In genomic region chr5:178115136-178115834, GRCh38 we compare ENCODE assay signal across 10 cellular contexts. TPM values are rescaled to one million over a fixed set of nuclear protein-coding genes. Genes with fewer than 3 reads are reported as not detected.
DNase-seq lines count a peak whose midpoint lies in the region; ATAC-seq and TF ChIP-seq lines count a peak whose summit lies in the region.
"Had no signal": no experiment of that assay in that cellular context is flagged by ENCODE, and none has a peak within 500 bp of the region (broad histone marks: within the 10 kb centered on the region; RNA-seq: fewer than 3 reads in every experiment).

No MANE protein-coding gene starts in this region.

- H3K4me3 Mint-ChIP-seq in activated T-cell treated with anti-CD3 and anti-CD28 coated beads, Interleukin-2, amount 50 U/mL, for 4 hours: peak overlapping the region; percentile 90

- H3K36me3 ChIP-seq in heart left ventricle (no peaks in the 10 kb centered on the region), lower lobe of right lung (no peaks in the 10 kb centered on the region), upper lobe of right lung (no peaks in the 10 kb centered on the region)

- ATAC-seq in heart left ventricle (no peak), lower lobe of right lung (no peak), upper lobe of right lung (no peak), HG03196 (IDR thresholded peaks at IDR 0.05; ENCODE audit: unreplicated experiment) (no peak), GM19463 (IDR thresholded peaks at IDR 0.05; ENCODE audit: unreplicated experiment) (no peak), GM21619 (IDR thresholded peaks at IDR 0.05; ENCODE audit: unreplicated experiment) (no peak)
- peak in 1 of 2 donors; percentile 15 for ATAC-seq in activated T-cell treated with anti-CD3 and anti-CD28 coated beads, Interleukin-2, amount 50 U/mL, for 4 hours

- peaks cover 36% of the 10 kb centered on the region for H3K4me1 Mint-ChIP-seq in activated T-cell treated with anti-CD3 and anti-CD28 coated beads, Interleukin-2, amount 50 U/mL, for 4 hours (ENCODE audit: low read depth)

- H3K4me3 ChIP-seq in heart left ventricle (peak overlapping the region in 11 of 12 donors; percentile 45 to 69 (median 62)), lower lobe of right lung (peak overlapping the region; percentile 63), upper lobe of right lung (peak overlapping the region; percentile 57)
- H3K4me3 ChIP-seq: mucosa of descending colon had no signal

- TF ChIP-seq CTCF in heart left ventricle (IDR thresholded peaks at IDR 0.05) (no peak), lower lobe of right lung (IDR thresholded peaks at IDR 0.05) (no peak), upper lobe of right lung (IDR thresholded peaks at IDR 0.05) (no peak)

- DNase-seq in heart left ventricle (peak in 1 of 5 donors; percentile 26), cardiac septum (ENCODE audit: low spot score) (no peak), lower lobe of right lung (no peak), upper lobe of right lung (no peak)
- no peak for DNase-seq in activated T-cell treated with anti-CD3 and anti-CD28 coated beads, Interleukin-2, amount 50 U/mL, for 4 hours
- DNase-seq: AML-193 had no signal

- peaks cover 0 to 54% (median 22%) of the 10 kb centered on the region in 12 donors for H3K4me1 ChIP-seq in heart left ventricle
- H3K4me1 ChIP-seq in lower lobe of right lung: peaks cover 35% of the 10 kb centered on the region
- H3K4me1 ChIP-seq in upper lobe of right lung: peaks cover 18% of the 10 kb centered on the region

- no peak for TF ChIP-seq POLR2A in heart left ventricle (IDR thresholded peaks at IDR 0.05)

- no peaks in the 10 kb centered on the region for H3K36me3 Mint-ChIP-seq in activated T-cell treated with anti-CD3 and anti-CD28 coated beads, Interleukin-2, amount 50 U/mL, for 4 hours (ENCODE audit: insufficient read depth)

- H3K27me3 ChIP-seq in heart left ventricle: peaks cover 5 to 47% (median 20%) of the 10 kb centered on the region in 9 donors
- H3K27me3 ChIP-seq in lower lobe of right lung (ENCODE audit: low read depth): peaks cover 32% of the 10 kb centered on the region
- H3K27me3 ChIP-seq in upper lobe of right lung: peaks cover 34% of the 10 kb centered on the region

- H3K9me3 ChIP-seq in heart left ventricle: peaks cover 0 to 5% (median 0%) of the 10 kb centered on the region in 12 donors
- H3K9me3 ChIP-seq in lower lobe of right lung: peaks cover 3% of the 10 kb centered on the region
- no peaks in the 10 kb centered on the region for H3K9me3 ChIP-seq in upper lobe of right lung
- H3K9me3 ChIP-seq: mucosa of descending colon had no signal

- 34 to 60% (median 46%) methylated on average over 9 to 13 of the region's 13 CpGs for WGBS in heart left ventricle, 4 donors

- intact Hi-C loops in heart left ventricle (cut with DNase I) (no loop called here), cardiac septum (cut with DNase I) (no loop called here), lower lobe of right lung (cut with DNase I) (no loop called here), upper lobe of right lung (cut with DNase I) (no loop called here)

- H3K27ac ChIP-seq in heart left ventricle (peak overlapping the region in 10 of 12 donors; percentile 5 to 90 (median 35)), lower lobe of right lung (peak overlapping the region; percentile 74), upper lobe of right lung (peak overlapping the region; percentile 11)

- peaks cover 4% of the 10 kb centered on the region for H3K27me3 Mint-ChIP-seq in activated T-cell treated with anti-CD3 and anti-CD28 coated beads, Interleukin-2, amount 50 U/mL, for 4 hours (ENCODE audit: low read depth)

- no peaks in the 10 kb centered on the region for H3K9me3 Mint-ChIP-seq in activated T-cell treated with anti-CD3 and anti-CD28 coated beads, Interleukin-2, amount 50 U/mL, for 4 hours

RNA-seq across cellular contexts. Expression of gene N4BP3, which starts 2.0 kb away (rescaled TPM):
- total RNA-seq in heart left ventricle: 1 to 10 TPM; 1.9 to 6.6 (median 2.1) TPM
- polyA plus RNA-seq in heart left ventricle: 1 to 10 TPM; 2.9 to 4.6 TPM
- total RNA-seq in cardiac septum: 2.0 TPM
- total RNA-seq in activated T-cell treated with anti-CD3 and anti-CD28 coated beads, Interleukin-2, amount 50 U/mL, for 4 hours: 1 to 10 TPM; 6.4 to 7.8 (median 7.6) TPM
- total RNA-seq in lower lobe of right lung: 7.9 TPM
- 5.2 TPM for total RNA-seq in upper lobe of right lung

RNA-seq across cellular contexts. Expression of gene RMND5B, which starts 15.5 kb away (rescaled TPM):
- total RNA-seq in heart left ventricle: 10 to 100 TPM; 26.4 to 42.2 (median 32.7) TPM
- 10 to 100 TPM; 29.9 to 40.4 TPM for polyA plus RNA-seq in heart left ventricle
- total RNA-seq in cardiac septum: 38.3 TPM
- 10 to 100 TPM; 34.6 to 41.2 (median 35.8) TPM for total RNA-seq in activated T-cell treated with anti-CD3 and anti-CD28 coated beads, Interleukin-2, amount 50 U/mL, for 4 hours
- 38.6 TPM for total RNA-seq in lower lobe of right lung
- 44.7 TPM for total RNA-seq in upper lobe of right lung

RNA-seq across cellular contexts. Expression of gene NHP2, which starts 38.4 kb away (rescaled TPM):
- total RNA-seq in heart left ventricle: 100 to 1,000 TPM in 3 of 9 donors, 10 to 100 TPM in 6; 60.9 to 196 (median 75.2) TPM
- polyA plus RNA-seq in heart left ventricle: 100 to 1,000 TPM in 1 of 2 donors, 10 to 100 TPM in 1; 92.0 to 320 TPM
- total RNA-seq in cardiac septum: 77.2 TPM
- total RNA-seq in activated T-cell treated with anti-CD3 and anti-CD28 coated beads, Interleukin-2, amount 50 U/mL, for 4 hours: 100 to 1,000 TPM; 373 to 417 (median 409) TPM
- 57.5 TPM for total RNA-seq in lower lobe of right lung
- 60.1 TPM for total RNA-seq in upper lobe of right lung

Comparison
In these comparisons a context has a peak if more than half of its experiments do, and no peak if none do; other contexts are left out.
1. H3K27ac ChIP-seq: peak in every context shown above with its lines; median percentile 74 in lower lobe of right lung; 35 in heart left ventricle; 11 in upper lobe of right lung.